ENCODE assay signal across 21 cellular contexts in the genomic region with DNA sequence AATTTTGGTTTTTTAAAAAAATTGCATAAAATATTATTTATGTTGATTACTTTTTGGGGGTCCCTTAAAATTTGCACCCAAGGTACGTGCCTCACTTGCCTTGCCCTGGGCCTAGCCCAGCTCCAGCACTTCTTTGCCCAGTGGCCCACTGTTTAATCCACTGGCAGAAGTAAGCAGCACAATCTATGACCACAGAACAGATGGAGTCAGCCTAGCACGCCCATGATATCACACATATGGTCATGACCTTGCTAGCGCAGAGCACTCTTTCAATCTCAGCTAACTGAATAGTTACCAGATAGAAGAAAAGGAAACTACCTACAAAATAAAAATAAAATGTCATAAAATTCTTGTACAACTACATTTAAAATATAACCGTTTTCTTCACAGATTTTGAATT. TPM values are rescaled to one million over a fixed set of nuclear protein-coding genes. Genes with fewer than 3 reads are reported as not detected.
DNase-seq lines count a peak whose midpoint lies in the region; ATAC-seq, FAIRE-seq and TF ChIP-seq lines count a peak whose summit lies in the region.
"Had no signal": no experiment of that assay in that cellular context is flagged by ENCODE, and none has a peak within 500 bp of the region (broad histone marks: within the 10 kb centered on the region; RNA-seq: fewer than 3 reads in every experiment).

No MANE protein-coding gene starts in this region.

- peaks cover 61% of the 10 kb centered on the region for H3K4me1 ChIP-seq in CD4-positive, alpha-beta memory T cell (ENCODE audit: insufficient read depth, low read length)
- H3K4me1 ChIP-seq in GM23248 (ENCODE audit: insufficient read depth) (peaks cover 37% of the 10 kb centered on the region), GM12878 (ENCODE audit: control insufficient read depth, insufficient read depth, low read length) (peaks cover 6% of the 10 kb centered on the region; the same call in 1 of the 2 replicates)
- peaks cover 25% of the 10 kb centered on the region in 2 donors for H3K4me1 ChIP-seq in naive thymus-derived CD4-positive, alpha-beta T cell (ENCODE audit: control insufficient read depth in 2 of 2, insufficient read depth in 2 of 2, low read length in 2 of 2)

- TF ChIP-seq CTCF in GM12878 (IDR thresholded peaks at IDR 0.05 in 2 of 3, conservative IDR thresholded peaks at IDR 0.05 in 1 of 3; ENCODE audit: control insufficient read depth in 2 of 3, extremely low read depth in 1 of 3, insufficient read depth in 1 of 3, low read depth in 3 of 3, low read length in 3 of 3), result no peak

- peaks cover 100% of the 10 kb centered on the region for H3K79me2 ChIP-seq in GM23248 (ENCODE audit: insufficient read depth)
- peaks cover 76% of the 10 kb centered on the region for H3K79me2 ChIP-seq in GM12878 (ENCODE audit: control insufficient read depth, insufficient read depth, low read length)

- H3K4me3 Mint-ChIP-seq in CD4-positive, alpha-beta memory T cell, result peak overlapping the region in 5 of 8 donors; percentile 13 to 100 (median 44)
- H3K4me3 Mint-ChIP-seq in naive thymus-derived CD4-positive, alpha-beta T cell, result peak overlapping the region in 8 of 10 donors; percentile 15 to 100 (median 95)

- RAD21 ChIA-PET in GM12878 (lab: Charles Lee; ENCODE audit: unreplicated experiment), result interaction anchor here (0.9 kb wide), 1 partner anchor 28 kb away, joined by 4 read pairs; no protein-coding TSS in a partner anchor

- H3K9me3 Mint-ChIP-seq in CD4-positive, alpha-beta memory T cell, result no peaks in the 10 kb centered on the region
- H3K9me3 Mint-ChIP-seq in naive thymus-derived CD4-positive, alpha-beta T cell, result no peaks in the 10 kb centered on the region

- H3K27me3 Mint-ChIP-seq in CD4-positive, alpha-beta memory T cell, result no peaks in the 10 kb centered on the region
- no peaks in the 10 kb centered on the region for H3K27me3 Mint-ChIP-seq in naive thymus-derived CD4-positive, alpha-beta T cell

- CTCF ChIA-PET in CD4-positive, alpha-beta memory T cell (lab: Charles Lee; ENCODE audit: partially characterized antibody), result interaction anchor here (0.6 to 2.6 kb wide), 9 partner anchors 10 to 67 kb away, joined by 3 to 12 read pairs (median 4); partner anchors contain the start of genes KCNIP2 and NPM3
- CTCF ChIA-PET in GM12878 (lab: Yijun Ruan, JAX), result interaction anchor here (0.9 to 3.8 kb wide), 8 partner anchors 13 to 261 kb away, joined by 3 to 14 read pairs (median 7); no protein-coding TSS in a partner anchor
- CTCF ChIA-PET in naive thymus-derived CD4-positive, alpha-beta T cell (lab: Charles Lee), result no interaction called here

- no peaks in the 10 kb centered on the region for H3K27me3 ChIP-seq in CD4-positive, alpha-beta memory T cell (ENCODE audit: insufficient read depth, low read length)
- H3K27me3 ChIP-seq in GM23248 (replicated peaks; ENCODE audit: insufficient read depth) (no peaks in the 10 kb centered on the region), GM12878 (replicated peaks in 1 of 2; ENCODE audit: control insufficient read depth in 2 of 2, insufficient read depth in 2 of 2, low read length in 1 of 2) (no peaks in the 10 kb centered on the region)
- H3K27me3 ChIP-seq in naive thymus-derived CD4-positive, alpha-beta T cell (ENCODE audit: control insufficient read depth in 2 of 2, insufficient read depth in 2 of 2, low read length in 2 of 2), result no peaks in the 10 kb centered on the region
- H3K27me3 ChIP-seq: ovary had no signal

- no peak for FAIRE-seq in GM12878 (lab: Jason Lieb, UNC)
- FAIRE-seq: astrocyte, HTR-8/SVneo had no signal

- H3K9ac ChIP-seq in GM23248 (no peak overlapping the region), GM12878 (ENCODE audit: control insufficient read depth, insufficient read depth, low read length) (no peak overlapping the region)
- H3K9ac ChIP-seq: SK-N-SH had no signal

- no peak overlapping the region for H3K27ac ChIP-seq in CD4-positive, alpha-beta memory T cell (ENCODE audit: low read depth, low read length)
- H3K27ac ChIP-seq in GM23248, result 0 out of 2 replicates have a peak overlapping the region, but pooled peaks have one; percentile 10
- H3K27ac ChIP-seq in GM12878 (ENCODE audit: control insufficient read depth, insufficient read depth), result no peak overlapping the region
- peak overlapping the region; percentile 52 for H3K27ac ChIP-seq in naive thymus-derived CD4-positive, alpha-beta T cell (ENCODE audit: low read depth, low read length)
- H3K27ac ChIP-seq: coronary artery, ovary had no signal

- H3K27ac Mint-ChIP-seq in CD4-positive, alpha-beta memory T cell, result peak overlapping the region in 2 of 7 donors; percentile 29 to 91
- peak overlapping the region in 5 of 9 donors; percentile 31 to 99 (median 77) for H3K27ac Mint-ChIP-seq in naive thymus-derived CD4-positive, alpha-beta T cell

- ATAC-seq in GM12878, result no peak
- ATAC-seq in naive thymus-derived CD4-positive, alpha-beta T cell, result no peak
- no peak for ATAC-seq in GM21528 (IDR thresholded peaks at IDR 0.05; ENCODE audit: low FRiP score, unreplicated experiment)
- ATAC-seq: Panc1 had no signal

- peaks cover 46% of the 10 kb centered on the region for H3K36me3 ChIP-seq in CD4-positive, alpha-beta memory T cell (ENCODE audit: insufficient read depth, low read length)
- peaks cover 42% of the 10 kb centered on the region for H3K36me3 ChIP-seq in GM23248 (ENCODE audit: low read depth)
- H3K36me3 ChIP-seq in GM12878 (ENCODE audit: control insufficient read depth in 2 of 2, insufficient read depth in 2 of 2, low read length in 1 of 2), result peaks cover 4 to 31% of the 10 kb centered on the region in 2 experiments
- peaks cover 7 to 32% (median 22%) of the 10 kb centered on the region in 3 experiments for H3K36me3 ChIP-seq in naive thymus-derived CD4-positive, alpha-beta T cell (ENCODE audit: control insufficient read depth in 2 of 3, insufficient read depth in 3 of 3, low read length in 3 of 3)
- H3K36me3 ChIP-seq: ovary had no signal

- H3K4me2 ChIP-seq in GM23248 (ENCODE audit: unreplicated experiment), result no peak overlapping the region
- H3K4me2 ChIP-seq in GM12878 (ENCODE audit: control insufficient read depth, insufficient read depth), result peak overlapping the region; percentile 30; the same call in 1 of the 2 replicates

- no peak overlapping the region for H3K4me3 ChIP-seq in CD4-positive, alpha-beta memory T cell (ENCODE audit: low read length in 2 of 2)
- no peak overlapping the region for H3K4me3 ChIP-seq in GM23248
- 0 out of 2 replicates have a peak overlapping the region, but pooled peaks have one; percentile 2 for H3K4me3 ChIP-seq in GM12878
- no peak overlapping the region for H3K4me3 ChIP-seq in naive thymus-derived CD4-positive, alpha-beta T cell (ENCODE audit: low read length)
- H3K4me3 ChIP-seq: coronary artery, ovary had no signal

- H3K4me1 Mint-ChIP-seq in CD4-positive, alpha-beta memory T cell, result peaks cover 37 to 63% (median 44%) of the 10 kb centered on the region in 4 donors
- peaks cover 30 to 61% (median 51%) of the 10 kb centered on the region in 7 donors for H3K4me1 Mint-ChIP-seq in naive thymus-derived CD4-positive, alpha-beta T cell

- no peak for DNase-seq in CD4-positive, alpha-beta memory T cell
- DNase-seq in GM23248, result peak; percentile 46
- no peak for DNase-seq in GM12878 (ENCODE audit: low read depth, low spot score)
- DNase-seq in naive thymus-derived CD4-positive, alpha-beta T cell, result no peak
- no peak for DNase-seq in NCI-H1092 treated with DMSO at 0.1 percent for 48 hours (lab: John Stamatoyannopoulos, UW)
- DNase-seq in globus pallidus (ENCODE audit: low spot score), result no peak
- DNase-seq: activated CD4-positive, alpha-beta T cell treated with anti-CD3 and anti-CD28 coated beads for 4 hours; activated CD8-positive, alpha-beta memory T cell treated with anti-CD3 and anti-CD28 coated beads, Interleukin-2, amount 50 U/mL, for 4 hours; DMS153; NCI-H1417; ovary; SK-N-SH; stimulated activated CD4-positive, alpha-beta T cell treated with anti-CD3 and anti-CD28 coated beads, Interleukin-4, amount 100 ng/mL, for 1 hour; substantia nigra had no signal

- peaks cover 47% of the 10 kb centered on the region for H3F3A ChIP-seq in GM23248 (ENCODE audit: insufficient read depth)

- POLR2A ChIA-PET in CD4-positive, alpha-beta memory T cell (lab: Charles Lee; ENCODE audit: partially characterized antibody), result interaction anchor here (1.0 to 3.0 kb wide), 3 partner anchors 27 to 31 kb away, joined by 3 to 9 read pairs (median 4); partner anchors contain the start of gene NPM3
- POLR2A ChIA-PET in GM12878 (lab: Charles Lee), result interaction anchor here (1.0 to 1.5 kb wide), 2 partner anchors 10 to 16 kb away, joined by 3 to 9 read pairs; no protein-coding TSS in a partner anchor
- POLR2A ChIA-PET in naive thymus-derived CD4-positive, alpha-beta T cell (lab: Charles Lee), result interaction anchor here (1.2 to 1.6 kb wide), 3 partner anchors 19 to 29 kb away, joined by 4 to 6 read pairs (median 5); partner anchors contain the start of gene NPM3

- WGBS in GM23248 (ENCODE audit: low coverage in 1 of 2, low lambda C conversion rate in 2 of 2, missing lambda C conversion rate in 2 of 2), 2 experiments, result 49% methylated on average over 4 of the region's 4 CpGs
- WGBS in GM12878 (ENCODE audit: insufficient coverage, insufficient replicate concordance, low lambda C conversion rate, missing lambda C conversion rate), result 54% methylated on average over 4 of the region's 4 CpGs

- intact Hi-C loops in CD4-positive, alpha-beta memory T cell (cut with micrococcal nuclease), result loop anchor here (2.0 kb wide), 1 partner anchor 18 kb away; no protein-coding TSS in a partner anchor
- intact Hi-C loops in GM12878 (cut with micrococcal nuclease; ENCODE audit: unreplicated experiment), result no loop called here
- intact Hi-C loops in naive thymus-derived CD4-positive, alpha-beta T cell (cut with micrococcal nuclease), result loop anchor here (10.0 kb wide), 3 partner anchors 118 to 832 kb away; partner anchors contain the start of genes CUEDC2 (in 1 of the 2), FBXW4 (in 1 of the 2) and TRIM8 (in 1 of the 2)

- H2AFZ ChIP-seq in GM23248, result no peak overlapping the region
- no peak overlapping the region for H2AFZ ChIP-seq in GM12878 (ENCODE audit: control insufficient read depth, low read depth, low read length)

- TF ChIP-seq EP300 in GM12878 (IDR thresholded peaks at IDR 0.05; ENCODE audit: borderline replicate concordance in 1 of 2, control insufficient read depth in 1 of 2, low read depth in 2 of 2, low read length in 2 of 2), result no peak

- no peak for TF ChIP-seq RAD21 in GM12878 (IDR thresholded peaks at IDR 0.05; ENCODE audit: insufficient read depth, low read depth, low read length)

- peaks cover 44 to 68% of the 10 kb centered on the region in 2 donors for H3K36me3 Mint-ChIP-seq in CD4-positive, alpha-beta memory T cell
- H3K36me3 Mint-ChIP-seq in naive thymus-derived CD4-positive, alpha-beta T cell, result peaks cover 0 to 28% (median 16%) of the 10 kb centered on the region in 5 donors

- BruUV-seq in GM12878 (replicated peaks; lab: Mats Ljungman, UMichigan), result no TSS peak

- H3K9me3 ChIP-seq in CD4-positive, alpha-beta memory T cell (ENCODE audit: control insufficient read depth in 1 of 2, low read length in 2 of 2), result no peaks in the 10 kb centered on the region
- H3K9me3 ChIP-seq in GM23248 (ENCODE audit: low read depth) (no peaks in the 10 kb centered on the region), GM12878 (replicated peaks; ENCODE audit: control insufficient read depth, insufficient read depth, low read length) (no peaks in the 10 kb centered on the region)
- no peaks in the 10 kb centered on the region for H3K9me3 ChIP-seq in naive thymus-derived CD4-positive, alpha-beta T cell (ENCODE audit: control insufficient read depth in 2 of 3, low read length in 3 of 3)
- H3K9me3 ChIP-seq: ovary, SK-N-SH had no signal

- TF ChIP-seq POLR2A in GM12878 (IDR thresholded peaks at IDR 0.05; ENCODE audit: low read depth, low read length), result no peak

- peaks cover 54% of the 10 kb centered on the region for H4K20me1 ChIP-seq in GM23248 (ENCODE audit: insufficient read depth)
- H4K20me1 ChIP-seq in GM12878 (ENCODE audit: control insufficient read depth, insufficient read depth), result peaks cover 18% of the 10 kb centered on the region; the same call in 1 of the 2 replicates

- SMC1A ChIA-PET in GM12878 (lab: Charles Lee; ENCODE audit: uncharacterized antibody, unreplicated experiment), result interaction anchor here (0.6 to 1.7 kb wide), 11 partner anchors 9 to 260 kb away, joined by 3 to 7 read pairs (median 4); partner anchors contain the start of genes DPCD and POLL

- no peaks in the 10 kb centered on the region for H3K9me2 ChIP-seq in GM23248 (ENCODE audit: insufficient read depth)
- H3K9me2 ChIP-seq: SK-N-SH had no signal

- in situ Hi-C loops in GM23248 (cut with MboI) (no loop called here), GM12878 (cut with MboI) (no loop called here)

RNA-seq across cellular contexts. Expression of gene OGA, which starts 5.6 kb away (rescaled TPM):
- 100 to 1,000 TPM; 307 to 325 TPM for total RNA-seq in CD4-positive, alpha-beta memory T cell
- 10 to 100 TPM; 26.6 to 49.2 TPM for polyA plus RNA-seq in CD4-positive, alpha-beta memory T cell
- 73.6 and 78.0 TPM in 2 replicates for total RNA-seq in GM23248 (2014; rRNA removed; shearing (Covaris generic))
- polyA plus RNA-seq in GM23248 (2016; fragmentation: Nextera tagmentation; extraction: Ambion mirVana) (35.2 and 42.5 TPM in 2 replicates), GM12878 (2011; rRNA removed) (145 and 214 TPM in 2 replicates), GM12878 (2014; fragmentation: Illumina TruSeq; extraction: Trizol) (111 and 154 TPM in 2 replicates), GM12878 (2014; fragmentation: Nextera tagmentation; extraction: Ambion mirVana) (10 to 100 TPM; 23.0 to 28.3 TPM), GM12878 (2014; rRNA removed) (81.0 and 90.3 TPM in 2 replicates), GM12878 (2016; fragmentation: Nextera tagmentation; extraction: Ambion mirVana) (10 to 100 TPM; 54.3 to 57.9 TPM)
- 764 and 795 TPM in 2 replicates for total RNA-seq in GM12878 (2013; cell fraction: nucleolus; rRNA removed)
- total RNA-seq in GM12878 (2014; rRNA removed) (82.5 and 101 TPM in 2 replicates), GM12878 (2014; rRNA removed; fragmentation: Illumina TruSeq; extraction: Trizol) (107 and 115 TPM in 2 replicates), GM12878 (2021) (75.1 and 87.8 TPM in 2 replicates)
- polyA plus RNA-seq in GM12878 (2011; ENCODE audit: low read depth), result 114 TPM
- 40.0 and 48.8 TPM in 2 replicates for polyA plus RNA-seq in GM12878 (2011; cell fraction: cytosol; rRNA removed)
- polyA plus RNA-seq in GM12878 (2011; cell fraction: nucleus; rRNA removed), result 145 and 164 TPM in 2 replicates
- polyA plus RNA-seq in GM12878 (2012), result 134 and 139 TPM in 2 replicates
- 82.2 and 106 TPM in 2 replicates for polyA minus RNA-seq in GM12878 (2011; rRNA and poly(A)+ RNA removed)
- 43.4 and 46.9 TPM in 2 replicates for polyA minus RNA-seq in GM12878 (2011; cell fraction: cytosol; rRNA and poly(A)+ RNA removed)
- polyA minus RNA-seq in GM12878 (2011; cell fraction: nucleus; rRNA and poly(A)+ RNA removed), result 57.9 and 58.9 TPM in 2 replicates
- 100 to 1,000 TPM; 154 to 338 (median 321) TPM for total RNA-seq in naive thymus-derived CD4-positive, alpha-beta T cell
- 10 to 100 TPM; 45.8 to 47.6 TPM for polyA plus RNA-seq in naive thymus-derived CD4-positive, alpha-beta T cell

RNA-seq across cellular contexts. Expression of gene NPM3, which starts 29.4 kb away (rescaled TPM):
- total RNA-seq in CD4-positive, alpha-beta memory T cell, result 10 to 100 TPM; 11.1 to 12.4 TPM
- polyA plus RNA-seq in CD4-positive, alpha-beta memory T cell, result 1 to 10 TPM; 5.3 to 6.8 TPM
- total RNA-seq in GM23248 (2014; rRNA removed; shearing (Covaris generic)), result 62.0 and 69.6 TPM in 2 replicates
- 2.9 and 4.1 TPM in 2 replicates for polyA plus RNA-seq in GM23248 (2016; fragmentation: Nextera tagmentation; extraction: Ambion mirVana)
- 6.9 and 11.1 TPM in 2 replicates for total RNA-seq in GM12878 (2013; cell fraction: nucleolus; rRNA removed)
- total RNA-seq in GM12878 (2014; rRNA removed), result 146 and 149 TPM in 2 replicates
- total RNA-seq in GM12878 (2014; rRNA removed; fragmentation: Illumina TruSeq; extraction: Trizol), result 102 and 106 TPM in 2 replicates
- 113 and 118 TPM in 2 replicates for total RNA-seq in GM12878 (2021)
- polyA plus RNA-seq in GM12878 (2011; ENCODE audit: low read depth), result 16.8 TPM
- polyA plus RNA-seq in GM12878 (2011; rRNA removed), result 39.6 and 84.5 TPM in 2 replicates
- polyA plus RNA-seq in GM12878 (2011; cell fraction: cytosol; rRNA removed), result 149 and 172 TPM in 2 replicates
- polyA plus RNA-seq in GM12878 (2011; cell fraction: nucleus; rRNA removed), result 69.2 and 88.2 TPM in 2 replicates
- 54.8 and 56.4 TPM in 2 replicates for polyA plus RNA-seq in GM12878 (2012)
- 78.2 and 171 TPM in 2 replicates for polyA plus RNA-seq in GM12878 (2014; fragmentation: Illumina TruSeq; extraction: Trizol)
- 10 to 100 TPM; 19.7 to 49.6 TPM for polyA plus RNA-seq in GM12878 (2014; fragmentation: Nextera tagmentation; extraction: Ambion mirVana)
- 127 and 145 TPM in 2 replicates for polyA plus RNA-seq in GM12878 (2014; rRNA removed)
- 10 to 100 TPM; 13.0 to 13.2 TPM for polyA plus RNA-seq in GM12878 (2016; fragmentation: Nextera tagmentation; extraction: Ambion mirVana)
- polyA minus RNA-seq in GM12878 (2011; rRNA and poly(A)+ RNA removed), result 38.4 and 70.9 TPM in 2 replicates
- 14.9 and 23.0 TPM in 2 replicates for polyA minus RNA-seq in GM12878 (2011; cell fraction: cytosol; rRNA and poly(A)+ RNA removed)
- 6.9 and 9.1 TPM in 2 replicates for polyA minus RNA-seq in GM12878 (2011; cell fraction: nucleus; rRNA and poly(A)+ RNA removed)
- total RNA-seq in naive thymus-derived CD4-positive, alpha-beta T cell, result 10 to 100 TPM; 10.9 to 31.3 (median 16.2) TPM
- 10 to 100 TPM; 10.3 to 13.7 TPM for polyA plus RNA-seq in naive thymus-derived CD4-positive, alpha-beta T cell

RNA-seq across cellular contexts. Expression of gene KCNIP2, which starts 31.0 kb away (rescaled TPM):
- total RNA-seq in CD4-positive, alpha-beta memory T cell, result 1 to 10 TPM; 3.4 to 4.3 TPM
- 1 to 10 TPM in 1 of 2 donors, under 1 TPM in 1; 0.79 to 1.2 TPM for polyA plus RNA-seq in CD4-positive, alpha-beta memory T cell
- 0.22 TPM in 1 of 2 replicates, not detected in the other for total RNA-seq in GM23248 (2014; rRNA removed; shearing (Covaris generic))
- polyA plus RNA-seq in GM23248 (2016; fragmentation: Nextera tagmentation; extraction: Ambion mirVana) (0.15 and 0.24 TPM in 2 replicates), GM12878 (2011; rRNA removed) (3.4 and 4.3 TPM in 2 replicates), GM12878 (2014; fragmentation: Illumina TruSeq; extraction: Trizol) (2.6 and 2.7 TPM in 2 replicates), GM12878 (2014; fragmentation: Nextera tagmentation; extraction: Ambion mirVana) (1 to 10 TPM in 1 of 2 experiments, under 1 TPM in 1; 0.46 to 1.3 TPM), GM12878 (2014; rRNA removed) (2.1 and 2.3 TPM in 2 replicates), GM12878 (2016; fragmentation: Nextera tagmentation; extraction: Ambion mirVana) (1 to 10 TPM; 1.3 to 1.8 TPM)
- 32.3 and 34.5 TPM in 2 replicates for total RNA-seq in GM12878 (2013; cell fraction: nucleolus; rRNA removed)
- total RNA-seq in GM12878 (2014; rRNA removed) (1.0 and 1.5 TPM in 2 replicates), GM12878 (2014; rRNA removed; fragmentation: Illumina TruSeq; extraction: Trizol) (1.3 and 1.4 TPM in 2 replicates), GM12878 (2021) (1.8 and 3.6 TPM in 2 replicates)
- 3.4 TPM for polyA plus RNA-seq in GM12878 (2011; ENCODE audit: low read depth)
- 2.8 and 3.5 TPM in 2 replicates for polyA plus RNA-seq in GM12878 (2011; cell fraction: cytosol; rRNA removed)
- polyA plus RNA-seq in GM12878 (2011; cell fraction: nucleus; rRNA removed), result 19.1 and 26.5 TPM in 2 replicates
- 4.7 and 5.4 TPM in 2 replicates for polyA plus RNA-seq in GM12878 (2012)
- 3.3 and 3.5 TPM in 2 replicates for polyA minus RNA-seq in GM12878 (2011; rRNA and poly(A)+ RNA removed)
- polyA minus RNA-seq in GM12878 (2011; cell fraction: cytosol; rRNA and poly(A)+ RNA removed), result 1.2 TPM in 1 of 2 replicates, not detected in the other
- 2.7 and 3.9 TPM in 2 replicates for polyA minus RNA-seq in GM12878 (2011; cell fraction: nucleus; rRNA and poly(A)+ RNA removed)
- total RNA-seq in naive thymus-derived CD4-positive, alpha-beta T cell, result 1 to 10 TPM; 1.9 to 6.3 (median 2.6) TPM
- polyA plus RNA-seq in naive thymus-derived CD4-positive, alpha-beta T cell, result under 1 TPM in 1 of 2 donors, not detected in 1; 0.27 TPM

RNA-seq across cellular contexts. Expression of gene FGF8, which starts 36.7 kb away (rescaled TPM):
- total RNA-seq in CD4-positive, alpha-beta memory T cell, result not detected
- polyA plus RNA-seq in CD4-positive, alpha-beta memory T cell, result not detected
- total RNA-seq in GM23248 (2014; rRNA removed; shearing (Covaris generic)), result 4.4 TPM in 1 of 2 replicates, not detected in the other
- polyA plus RNA-seq in GM23248 (2016; fragmentation: Nextera tagmentation; extraction: Ambion mirVana) (not detected in 2 replicates), GM12878 (2011; rRNA removed) (0.08 TPM in 1 of 2 replicates, not detected in the other), GM12878 (2014; fragmentation: Illumina TruSeq; extraction: Trizol) (not detected in 2 replicates), GM12878 (2014; fragmentation: Nextera tagmentation; extraction: Ambion mirVana) (not detected), GM12878 (2014; rRNA removed) (0.17 TPM in 1 of 2 replicates, not detected in the other), GM12878 (2016; fragmentation: Nextera tagmentation; extraction: Ambion mirVana) (under 1 TPM in 1 of 2 experiments, not detected in 1; 0.43 TPM)
- not detected in 2 replicates for total RNA-seq in GM12878 (2013; cell fraction: nucleolus; rRNA removed)
- total RNA-seq in GM12878 (2014; rRNA removed) (not detected in 2 replicates), GM12878 (2014; rRNA removed; fragmentation: Illumina TruSeq; extraction: Trizol) (not detected in 2 replicates), GM12878 (2021) (not detected in 2 replicates)
- polyA plus RNA-seq in GM12878 (2011; ENCODE audit: low read depth), result not detected
- polyA plus RNA-seq in GM12878 (2011; cell fraction: cytosol; rRNA removed), result 0.15 and 0.19 TPM in 2 replicates
- polyA plus RNA-seq in GM12878 (2011; cell fraction: nucleus; rRNA removed), result 0.85 TPM in 2 replicates
- not detected in 2 replicates for polyA plus RNA-seq in GM12878 (2012)
- polyA minus RNA-seq in GM12878 (2011; rRNA and poly(A)+ RNA removed), result 0.26 TPM in 1 of 2 replicates, not detected in the other
- polyA minus RNA-seq in GM12878 (2011; cell fraction: cytosol; rRNA and poly(A)+ RNA removed), result not detected in 2 replicates
- polyA minus RNA-seq in GM12878 (2011; cell fraction: nucleus; rRNA and poly(A)+ RNA removed), result not detected in 2 replicates
- not detected for total RNA-seq in naive thymus-derived CD4-positive, alpha-beta T cell
- not detected for polyA plus RNA-seq in naive thymus-derived CD4-positive, alpha-beta T cell
- total RNA-seq: fibroblast of villous mesenchyme, mucosa of gallbladder, ovary had no signal
- polyA plus RNA-seq: ovary, SK-N-SH had no signal

Comparison
In these comparisons a context has a peak if more than half of its experiments do, and no peak if none do; other contexts are left out.
1. H3K27ac ChIP-seq: peak in GM23248 (single experiment) and naive thymus-derived CD4-positive, alpha-beta T cell (single experiment); none in CD4-positive, alpha-beta memory T cell (single experiment) and GM12878 (single experiment).